In genomic region chr7:1708640-1709249, GRCh38 we compare ENCODE assay signal across 13 cellular contexts.
"Had no signal": no experiment of that assay in that cellular context is flagged by ENCODE, and none has a peak within 500 bp of the region (broad histone marks: within the 10 kb centered on the region; RNA-seq: fewer than 3 reads in every experiment).

No MANE protein-coding gene starts in this region.

- FAIRE-seq: islet of Langerhans had no signal

- DNase-seq: activated CD4-positive, alpha-beta T cell treated with anti-CD3 and anti-CD28 coated beads for 48 hours; colonic mucosa; effector CD8-positive, alpha-beta T cell; gastrocnemius medialis; heart right ventricle; transverse colon had no signal

- H3K27ac ChIP-seq: cardiac muscle cell, colonic mucosa, gastrocnemius medialis, heart right ventricle, neural progenitor cell, parathyroid adenoma, transverse colon, VCaP had no signal

- H3K27me3 ChIP-seq: cardiac muscle cell, colonic mucosa, gastrocnemius medialis, heart right ventricle had no signal

- H3K9ac ChIP-seq: neural progenitor cell, parathyroid adenoma had no signal

- H3K9me3 ChIP-seq: colonic mucosa, gastrocnemius medialis had no signal

- ATAC-seq: gastrocnemius medialis; heart right ventricle; stimulated activated memory B cell treated with anti-CD40 and anti-IgM and Interleukin-4, amounts not matched to agents 10 μg/mL and 1 μg/mL and 100 μg/mL, for 72 hours had no signal

- H3K36me3 ChIP-seq: cardiac muscle cell, colonic mucosa, gastrocnemius medialis, neural progenitor cell, transverse colon had no signal

- H2AFZ ChIP-seq: neural progenitor cell, parathyroid adenoma had no signal

- H3K4me1 ChIP-seq: colonic mucosa, parathyroid adenoma, transverse colon had no signal

- H3K79me2 ChIP-seq: parathyroid adenoma had no signal

- H3K4me3 ChIP-seq: cardiac muscle cell, colonic mucosa, gastrocnemius medialis, heart right ventricle, neural progenitor cell, smooth muscle cell, transverse colon had no signal

- H3K4me2 ChIP-seq: neural progenitor cell, smooth muscle cell had no signal
